9 cellular contexts compared by ENCODE assay signal in the genomic region with DNA sequence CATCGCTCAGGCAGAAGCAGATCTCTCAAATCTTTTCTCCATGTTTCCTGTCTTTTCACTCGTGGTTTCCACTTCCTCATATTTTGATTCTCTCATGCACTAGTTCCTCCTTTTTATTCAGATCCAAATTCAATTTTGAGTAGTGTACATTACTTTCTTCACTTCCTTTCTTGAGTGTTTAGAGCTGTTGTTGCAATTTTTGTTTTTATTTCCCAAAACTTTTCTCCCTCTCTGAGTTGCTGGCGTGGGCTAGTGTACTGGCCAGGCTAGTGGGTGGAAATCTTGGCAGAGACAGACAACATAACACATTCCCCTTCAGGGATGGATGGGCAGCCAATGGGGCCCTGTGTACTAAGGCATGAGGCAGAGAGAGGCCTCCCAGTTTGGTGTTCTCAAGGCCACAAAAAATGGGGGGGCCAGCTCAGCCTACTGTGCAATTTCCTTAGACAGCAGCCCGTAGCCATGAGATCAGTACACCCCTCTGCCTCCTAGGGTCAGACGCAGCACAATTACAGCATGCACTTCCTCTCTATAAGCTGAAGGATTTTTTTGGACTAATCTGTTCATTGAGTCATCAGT.
DNase-seq lines count a peak whose midpoint lies in the region; ATAC-seq and TF ChIP-seq lines count a peak whose summit lies in the region.
"Had no signal": no experiment of that assay in that cellular context is flagged by ENCODE, and none has a peak within 500 bp of the region (broad histone marks: within the 10 kb centered on the region; RNA-seq: fewer than 3 reads in every experiment).

No MANE protein-coding gene starts in this region.

- no peaks in the 10 kb centered on the region for H3K27me3 ChIP-seq in HL-60 (ENCODE audit: insufficient read depth, poor library complexity, severe bottlenecking)
- no peaks in the 10 kb centered on the region for H3K27me3 ChIP-seq in kidney epithelial cell (ENCODE audit: control insufficient read depth, insufficient read depth, low read length)

- no peaks in the 10 kb centered on the region for H3K36me3 Mint-ChIP-seq in stimulated activated naive B cell treated with anti-CD40 and anti-IgM and Interleukin-4, amounts not matched to agents 10 μg/mL and 1 μg/mL and 100 μg/mL, for 72 hours

- peak; percentile 55 to 91 for DNase-seq in HL-60 (ENCODE audit: low read depth in 1 of 2, low spot score in 1 of 2)
- peak; percentile 71 for DNase-seq in astrocyte of the spinal cord (ENCODE audit: low read depth, low spot score)
- peak; percentile 19 for DNase-seq in kidney epithelial cell (ENCODE audit: low read depth)
- DNase-seq in stimulated activated naive B cell treated with anti-CD40 and anti-IgM and Interleukin-4, amounts not matched to agents 10 μg/mL and 1 μg/mL and 100 μg/mL, for 72 hours: no peak
- no peak for DNase-seq in NCI-H510A (lab: John Stamatoyannopoulos, UW)
- no peak for DNase-seq in COLO668 (lab: John Stamatoyannopoulos, UW; ENCODE audit: unreplicated experiment)
- DNase-seq in NCI-H1092 treated with DMSO at 0.1 percent for 48 hours (lab: John Stamatoyannopoulos, UW): no peak
- DNase-seq: NCI-H524 had no signal

- H3K36me3 ChIP-seq in kidney epithelial cell (ENCODE audit: control insufficient read depth, insufficient read depth, low read length): no peaks in the 10 kb centered on the region

- H3K4me1 Mint-ChIP-seq in stimulated activated naive B cell treated with anti-CD40 and anti-IgM and Interleukin-4, amounts not matched to agents 10 μg/mL and 1 μg/mL and 100 μg/mL, for 72 hours: peaks cover 9 to 20% of the 10 kb centered on the region in 2 donors

- H3K4me3 ChIP-seq in HL-60 (replicated peaks; ENCODE audit: insufficient read depth, low read length) (no peak overlapping the region), astrocyte of the spinal cord (ENCODE audit: low read depth, low read length) (no peak overlapping the region), kidney epithelial cell (ENCODE audit: low read depth, low read length) (no peak overlapping the region)

- H3K27me3 Mint-ChIP-seq in stimulated activated naive B cell treated with anti-CD40 and anti-IgM and Interleukin-4, amounts not matched to agents 10 μg/mL and 1 μg/mL and 100 μg/mL, for 72 hours: peaks cover 0 to 3% of the 10 kb centered on the region in 2 donors

- ATAC-seq in stimulated activated naive B cell treated with anti-CD40 and anti-IgM and Interleukin-4, amounts not matched to agents 10 μg/mL and 1 μg/mL and 100 μg/mL, for 72 hours (replicated peaks): peak; percentile 70 to 73
- ATAC-seq in GM18868 (IDR thresholded peaks at IDR 0.05; ENCODE audit: unreplicated experiment): no peak

- H3K4me3 Mint-ChIP-seq in stimulated activated naive B cell treated with anti-CD40 and anti-IgM and Interleukin-4, amounts not matched to agents 10 μg/mL and 1 μg/mL and 100 μg/mL, for 72 hours: no peak overlapping the region

- peaks cover 4 to 5% of the 10 kb centered on the region in 2 donors for H3K9me3 Mint-ChIP-seq in stimulated activated naive B cell treated with anti-CD40 and anti-IgM and Interleukin-4, amounts not matched to agents 10 μg/mL and 1 μg/mL and 100 μg/mL, for 72 hours

- H3K27ac ChIP-seq in HL-60 (replicated peaks): peak overlapping the region; percentile 68

- no peak overlapping the region for H3K27ac Mint-ChIP-seq in stimulated activated naive B cell treated with anti-CD40 and anti-IgM and Interleukin-4, amounts not matched to agents 10 μg/mL and 1 μg/mL and 100 μg/mL, for 72 hours

- in situ Hi-C loops in astrocyte of the spinal cord (cut with HindIII; ENCODE audit: low sequenced_read_pairs): no loop called here

- TF ChIP-seq CTCF in HL-60 (IDR thresholded peaks at IDR 0.05; ENCODE audit: insufficient read depth, low read length) (no peak), astrocyte of the spinal cord (IDR thresholded peaks at IDR 0.05; ENCODE audit: low read depth, low read length) (no peak), kidney epithelial cell (IDR thresholded peaks at IDR 0.05; ENCODE audit: insufficient read depth, low read length, poor library complexity, severe bottlenecking) (no peak)

Comparison
In these comparisons a context has a peak if more than half of its experiments do, and no peak if none do; other contexts are left out.
1. DNase-seq: peak in HL-60 (2 of 2), astrocyte of the spinal cord (single experiment) and kidney epithelial cell (single experiment); none in stimulated activated naive B cell treated with anti-CD40 and anti-IgM and Interleukin-4, amounts not matched to agents 10 μg/mL and 1 μg/mL and 100 μg/mL, for 72 hours (single experiment), NCI-H510A (single experiment), COLO668 (single experiment) and NCI-H1092 treated with DMSO at 0.1 percent for 48 hours (single experiment).